1 cellular context compared by ENCODE assay signal in the genomic region with DNA sequence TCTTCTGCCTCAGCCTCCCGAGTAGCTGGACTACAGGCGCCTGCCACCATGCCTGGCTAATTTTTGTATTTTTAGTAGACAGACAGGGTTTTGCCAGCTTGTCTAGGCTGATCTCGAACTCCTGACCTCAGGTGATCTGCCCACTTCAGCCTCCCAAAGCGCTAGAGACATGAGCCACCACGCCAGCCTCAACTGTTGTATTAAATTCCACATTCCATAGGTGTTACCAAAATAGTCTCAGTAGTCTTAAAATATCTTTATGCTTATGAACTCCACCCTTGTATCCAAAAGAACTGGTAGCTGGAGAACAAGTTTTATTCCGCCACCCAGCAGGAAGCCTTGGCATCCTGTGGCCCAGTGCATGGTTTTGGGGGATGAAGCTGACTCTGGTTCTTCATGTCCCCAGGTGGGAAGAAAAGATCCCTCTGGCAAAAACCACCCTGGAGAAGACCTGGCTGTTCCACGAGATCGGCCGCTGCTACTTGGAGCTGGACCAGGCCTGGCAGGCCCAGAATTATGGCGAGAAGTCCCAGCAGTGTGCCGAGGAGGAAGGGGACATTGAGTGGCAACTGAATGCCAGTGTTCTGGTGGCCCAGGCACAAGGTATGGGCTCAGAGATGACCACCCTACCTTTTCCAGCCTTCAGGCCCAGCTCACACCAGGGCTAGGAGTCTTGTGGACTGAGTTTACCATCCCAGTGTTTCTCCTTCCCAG.
TF ChIP-seq lines count a peak whose summit lies in the region.

No MANE protein-coding gene starts in this region.

TF ChIP-seq in K562, 482 proteins besides CTCF, POLR2A, EP300 and RAD21:
- no peak for TF ChIP-seq ARID3B (CRISPR knock-in tag; IDR thresholded peaks at IDR 0.05; ENCODE audit: borderline replicate concordance)
- no peak for TF ChIP-seq MEIS2 (IDR thresholded peaks at IDR 0.05; ENCODE audit: partially characterized antibody)
- no peak for TF ChIP-seq ZZZ3 (IDR thresholded peaks at IDR 0.05)
- no peak for TF ChIP-seq MTA2 (IDR thresholded peaks at IDR 0.05; ENCODE audit: low read depth)
- no peak for TF ChIP-seq U2AF1 (optimal IDR thresholded peaks at IDR 0.05; ENCODE audit: low read depth, low read length)
- TF ChIP-seq BRD4 (IDR thresholded peaks at IDR 0.05): no peak
- TF ChIP-seq CBX3 (IDR thresholded peaks at IDR 0.05; ENCODE audit: borderline replicate concordance in 1 of 2, low read length in 2 of 2): no peak
- no peak for TF ChIP-seq ZNF23 (CRISPR knock-in tag; IDR thresholded peaks at IDR 0.05)
